10 cellular contexts compared by ENCODE assay signal in the genomic region with DNA sequence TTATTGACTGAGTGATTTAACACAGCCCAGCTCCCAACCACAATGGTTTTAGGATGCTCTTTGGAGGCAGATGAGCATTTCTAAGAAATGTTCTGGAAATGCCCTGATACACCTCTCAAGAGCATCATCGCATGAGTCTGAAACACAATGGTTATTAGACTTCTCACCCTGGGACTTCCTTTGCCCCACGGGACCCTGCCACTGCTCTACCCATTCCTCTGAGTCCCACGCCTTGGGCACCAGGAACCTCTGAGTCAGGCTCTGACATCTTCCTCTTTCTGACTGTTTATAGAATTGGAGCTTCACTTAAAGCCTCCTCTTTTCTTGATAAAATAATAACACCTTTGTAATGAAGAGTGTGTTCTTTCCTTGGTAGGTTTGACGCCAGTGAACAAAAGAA.
"Had no signal": no experiment of that assay in that cellular context is flagged by ENCODE, and none has a peak within 500 bp of the region (broad histone marks: within the 10 kb centered on the region; RNA-seq: fewer than 3 reads in every experiment).

No MANE protein-coding gene starts in this region.

- H3K27ac Mint-ChIP-seq: activated naive CD4-positive, alpha-beta T cell treated with anti-CD3 and anti-CD28 coated beads, Interleukin-2, amount 50 U/mL, for 24 hours; endodermal cell had no signal

- H3K36me3 Mint-ChIP-seq: activated naive CD4-positive, alpha-beta T cell treated with anti-CD3 and anti-CD28 coated beads, Interleukin-2, amount 50 U/mL, for 24 hours had no signal

- DNase-seq: activated CD4-positive, alpha-beta T cell treated with anti-CD3 and anti-CD28 coated beads for 1 hour; activated CD4-positive, alpha-beta T cell treated with anti-CD3 and anti-CD28 coated beads, Interleukin-2, amount 50 U/mL, for 48 hours; brain microvascular endothelial cell; dermis blood vessel endothelial cell; endodermal cell; erythroblast; stimulated activated CD4-positive, alpha-beta T cell treated with anti-CD3 and anti-CD28 coated beads, Interleukin-4, amount 100 ng/mL, for 1 hour; tibial artery had no signal

- H3K4me3 Mint-ChIP-seq: activated naive CD4-positive, alpha-beta T cell treated with anti-CD3 and anti-CD28 coated beads, Interleukin-2, amount 50 U/mL, for 24 hours; endodermal cell; neural crest cell had no signal

- H3K9me3 Mint-ChIP-seq: activated naive CD4-positive, alpha-beta T cell treated with anti-CD3 and anti-CD28 coated beads, Interleukin-2, amount 50 U/mL, for 24 hours; endodermal cell had no signal

- H3K27me3 Mint-ChIP-seq: activated naive CD4-positive, alpha-beta T cell treated with anti-CD3 and anti-CD28 coated beads, Interleukin-2, amount 50 U/mL, for 24 hours had no signal
